1 cellular context compared by ENCODE assay signal in genomic region chr2:142038826-142039225, GRCh38.
TF ChIP-seq lines count a peak whose summit lies in the region.

No MANE protein-coding gene starts in this region.

TF ChIP-seq in GM23338, 12 proteins besides CTCF, POLR2A, EP300 and RAD21 (continued from another document):
- no peak for TF ChIP-seq ETS1 (IDR thresholded peaks at IDR 0.05)
